In genomic region chr11:135004495-135004894, GRCh38 we compare ENCODE assay signal across 21 cellular contexts.
DNase-seq lines count a peak whose midpoint lies in the region; ATAC-seq and TF ChIP-seq lines count a peak whose summit lies in the region.
"Had no signal": no experiment of that assay in that cellular context is flagged by ENCODE, and none has a peak within 500 bp of the region (broad histone marks: within the 10 kb centered on the region; RNA-seq: fewer than 3 reads in every experiment).

No MANE protein-coding gene starts in this region.

- H3K4me1 ChIP-seq in left ventricle myocardium inferior (peaks cover 22% of the 10 kb centered on the region), SK-N-SH (ENCODE audit: control insufficient read depth in 1 of 2, insufficient read depth in 2 of 2, low read depth in 1 of 2, low read length in 1 of 2) (peaks cover 0 to 66% of the 10 kb centered on the region in 2 experiments; a peak in 2 of 4 replicates), ovary (ENCODE audit: insufficient read depth) (no peaks in the 10 kb centered on the region)
- H3K4me1 ChIP-seq: BLaER1 treated with 17β-estradiol and CSF1 and Interleukin-3, amounts not matched to agents 10 nM and 100 nM; SJSA1 had no signal

- H3K9me2 ChIP-seq in SK-N-SH = no peaks in the 10 kb centered on the region

- H3K79me2 ChIP-seq in SK-N-SH (ENCODE audit: insufficient read depth) = no peaks in the 10 kb centered on the region

- TF ChIP-seq RAD21 in SK-N-SH (IDR thresholded peaks at IDR 0.05; ENCODE audit: low read length) = peak; percentile 23; the same call in 1 of the 2 replicates

- no peak overlapping the region for H3K9ac ChIP-seq in SK-N-SH
- H3K9ac ChIP-seq: BLaER1 treated with 17β-estradiol and CSF1 and Interleukin-3, amounts not matched to agents 10 nM and 100 nM had no signal

- no peaks in the 10 kb centered on the region for H3F3A ChIP-seq in SK-N-SH (replicated peaks; ENCODE audit: insufficient read depth)

- peaks cover 36% of the 10 kb centered on the region for H3K27me3 ChIP-seq in left ventricle myocardium inferior (ENCODE audit: low read depth)
- H3K27me3 ChIP-seq in SK-N-SH (ENCODE audit: insufficient read depth) = no peaks in the 10 kb centered on the region
- no peaks in the 10 kb centered on the region for H3K27me3 ChIP-seq in ovary
- H3K27me3 ChIP-seq: BLaER1 treated with 17β-estradiol and CSF1 and Interleukin-3, amounts not matched to agents 10 nM and 100 nM; SJSA1 had no signal

- ATAC-seq in left ventricle myocardium superior = peak; percentile 29
- no peak for ATAC-seq in GM21526 (IDR thresholded peaks at IDR 0.05; ENCODE audit: low FRiP score, unreplicated experiment)
- no peak for ATAC-seq in HG03159 (IDR thresholded peaks at IDR 0.05; ENCODE audit: unreplicated experiment)
- ATAC-seq: CD8-positive, alpha-beta T cell had no signal

- H2AFZ ChIP-seq in SK-N-SH (ENCODE audit: low read depth) = no peak overlapping the region
- H2AFZ ChIP-seq: PC-9 had no signal

- in situ Hi-C loops in GM13976 (cut with MboI; ENCODE audit: low sequenced_read_pairs, unreplicated experiment) = no loop called here

- H3K9me3 ChIP-seq in left ventricle myocardium inferior (replicated peaks) (no peaks in the 10 kb centered on the region), SK-N-SH (no peaks in the 10 kb centered on the region), ovary (no peaks in the 10 kb centered on the region)
- H3K9me3 ChIP-seq: BLaER1 treated with 17β-estradiol and CSF1 and Interleukin-3, amounts not matched to agents 10 nM and 100 nM; SJSA1 had no signal

- TF ChIP-seq EP300 in SK-N-SH (IDR thresholded peaks at IDR 0.05; ENCODE audit: borderline replicate concordance in 1 of 2, low read depth in 1 of 2, low read length in 1 of 2) = peak in 1 of 2 experiments; percentile 73; a peak in 2 of 4 replicates
- no peak for TF ChIP-seq EP300 in ovary (IDR thresholded peaks at IDR 0.05)

- intact Hi-C loops in left ventricle myocardium superior (cut with micrococcal nuclease) = no loop called here
- intact Hi-C loops in left ventricle myocardium inferior (cut with micrococcal nuclease) = no loop called here
- intact Hi-C loops in ovary (cut with DNase I) = no loop called here

- no peak for DNase-seq in left ventricle myocardium superior
- no peak for DNase-seq in left ventricle myocardium inferior
- peak; percentile 28 for DNase-seq in SK-N-SH
- peak; percentile 76 for DNase-seq in left kidney (ENCODE audit: low read depth, low spot score)
- no peak for DNase-seq in ovary
- no peak for DNase-seq in GM13976 (ENCODE audit: low spot score)
- DNase-seq: CD8-positive, alpha-beta T cell; DMS79 treated with DMSO at 0.1 percent for 48 hours; HCEC 1CT; IMR-90; Karpas-422; NCI-H1436 treated with DMSO at 0.1 percent for 48 hours; NCI-H2081; NCI-H510A treated with DMSO at 0.1 percent for 48 hours; NCI-H774; PC-9 had no signal

- H3K36me3 ChIP-seq in left ventricle myocardium inferior = no peaks in the 10 kb centered on the region
- no peaks in the 10 kb centered on the region for H3K36me3 ChIP-seq in SK-N-SH (replicated peaks in 1 of 2; ENCODE audit: control insufficient read depth in 1 of 2, insufficient read depth in 2 of 2, low read length in 1 of 2)
- no peaks in the 10 kb centered on the region for H3K36me3 ChIP-seq in ovary
- H3K36me3 ChIP-seq: BLaER1 treated with 17β-estradiol and CSF1 and Interleukin-3, amounts not matched to agents 10 nM and 100 nM; SJSA1 had no signal

- no peak overlapping the region for H3K4me2 ChIP-seq in SK-N-SH
- H3K4me2 ChIP-seq: BLaER1 treated with 17β-estradiol and CSF1 and Interleukin-3, amounts not matched to agents 10 nM and 100 nM; PC-9 had no signal

- WGBS in SK-N-SH (ENCODE audit: low lambda C conversion rate) = 28% methylated on average over 5 of the region's 5 CpGs
- WGBS in ovary, 3 donors = 23 to 32% (median 25%) methylated on average over 5 of the region's 5 CpGs

- H4K20me1 ChIP-seq in SK-N-SH (ENCODE audit: insufficient read depth) = no peaks in the 10 kb centered on the region
- H4K20me1 ChIP-seq: BLaER1 treated with 17β-estradiol and CSF1 and Interleukin-3, amounts not matched to agents 10 nM and 100 nM had no signal

- CTCF ChIA-PET in SK-N-SH (lab: Yijun Ruan, JAX) = interaction anchor here (0.7 to 1.3 kb wide), 3 partner anchors 122 to 138 kb away, joined by 3 to 4 read pairs (median 3); no protein-coding TSS in a partner anchor

- H3K27ac ChIP-seq in left ventricle myocardium inferior (replicated peaks) (no peak overlapping the region), SK-N-SH (ENCODE audit: low read depth in 2 of 2, low read length in 1 of 2) (peak overlapping the region in 1 of 2 experiments; percentile 97; a peak in 2 of 4 replicates), ovary (no peak overlapping the region)
- H3K27ac ChIP-seq: BLaER1 treated with 17β-estradiol and CSF1 and Interleukin-3, amounts not matched to agents 10 nM and 100 nM; PC-9; RWPE1; SJSA1 had no signal

- no peak overlapping the region for H3K4me3 ChIP-seq in left ventricle myocardium inferior
- H3K4me3 ChIP-seq in SK-N-SH (ENCODE audit: low read depth in 2 of 2, low read length in 1 of 2) = no peak overlapping the region
- no peak overlapping the region for H3K4me3 ChIP-seq in ovary
- H3K4me3 ChIP-seq: BLaER1 treated with 17β-estradiol and CSF1 and Interleukin-3, amounts not matched to agents 10 nM and 100 nM; PC-9; SJSA1 had no signal

- POLR2A ChIA-PET in SK-N-SH (lab: Yijun Ruan, JAX) = no interaction called here

- no peak for TF ChIP-seq POLR2A in ovary (IDR thresholded peaks at IDR 0.05)

- TF ChIP-seq CTCF in left ventricle myocardium inferior (IDR thresholded peaks at IDR 0.05; ENCODE audit: borderline replicate concordance) = no peak
- no peak for TF ChIP-seq CTCF in SK-N-SH (IDR thresholded peaks at IDR 0.05)
- TF ChIP-seq CTCF in ovary (IDR thresholded peaks at IDR 0.05) = no peak
- TF ChIP-seq CTCF in GM13976 (IDR thresholded peaks at IDR 0.05; ENCODE audit: borderline replicate concordance, control extremely low read depth, extremely low read depth, insufficient read depth, missing control alignments) = no peak

TF ChIP-seq in SK-N-SH, 30 proteins besides CTCF, POLR2A, EP300 and RAD21:
- TF ChIP-seq FOXJ3 (CRISPR knock-in tag; IDR thresholded peaks at IDR 0.05) (no peak), RCOR1 (IDR thresholded peaks at IDR 0.05; ENCODE audit: low read length) (0 out of 2 replicates have a peak, but pooled peaks have one; percentile 19), FOSL2 (IDR thresholded peaks at IDR 0.05; ENCODE audit: borderline replicate concordance, low read depth) (no peak), CHD2 (IDR thresholded peaks at IDR 0.05; ENCODE audit: low read length, partially characterized antibody) (no peak), TCF12 (IDR thresholded peaks at IDR 0.05) (no peak), GABPA (IDR thresholded peaks at IDR 0.05; ENCODE audit: low read depth) (no peak), FOXM1 (IDR thresholded peaks at IDR 0.05; ENCODE audit: low read depth) (no peak), REST (IDR thresholded peaks at IDR 0.05; ENCODE audit: low read depth, low read length) (no peak)

Comparison
In these comparisons a context has a peak if more than half of its experiments do, and no peak if none do; other contexts are left out.
1. DNase-seq: peak in SK-N-SH (single experiment) and left kidney (single experiment); none in left ventricle myocardium superior (single experiment), left ventricle myocardium inferior (single experiment), ovary (0 of 5) and GM13976 (single experiment).